ENCODE assay signal across 8 cellular contexts in the genomic region with DNA sequence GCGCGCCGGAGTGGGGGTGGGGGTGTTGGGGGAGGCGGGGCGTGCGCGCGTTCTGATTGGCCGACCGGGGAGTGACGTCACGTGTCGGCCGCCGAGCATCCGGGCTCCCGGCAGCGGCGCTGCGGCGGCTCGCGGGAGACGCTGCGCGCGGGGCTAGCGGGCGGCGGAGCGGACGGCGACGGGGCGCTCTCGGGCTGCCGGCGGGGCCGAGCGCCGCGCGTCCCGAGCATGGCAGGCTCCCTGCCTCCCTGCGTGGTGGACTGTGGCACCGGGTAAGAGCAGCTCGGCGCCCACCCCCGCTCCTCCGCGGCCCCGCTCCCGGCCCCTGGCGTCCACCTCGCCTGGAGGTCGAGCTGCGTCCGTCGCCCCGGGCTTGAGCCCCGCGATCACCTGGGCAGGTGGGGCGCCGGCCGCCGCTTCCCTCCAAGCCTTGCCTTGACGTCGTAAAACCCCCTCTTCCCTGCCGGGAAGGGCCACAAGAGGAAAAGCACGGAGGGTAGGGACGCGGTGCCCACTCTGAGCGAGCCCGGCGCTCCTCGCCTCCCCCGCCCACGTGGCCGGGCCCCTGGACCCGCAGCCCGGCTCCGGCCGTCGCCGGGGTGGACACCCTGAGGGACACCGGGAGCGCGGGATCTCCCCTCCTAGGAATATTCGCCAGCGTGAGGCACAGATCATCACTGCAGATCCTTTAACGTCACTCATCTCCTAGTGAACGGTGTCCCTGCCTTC. TPM values are rescaled to one million over a fixed set of nuclear protein-coding genes. Genes with fewer than 3 reads are reported as not detected.
DNase-seq lines count a peak whose midpoint lies in the region; ATAC-seq, FAIRE-seq and TF ChIP-seq lines count a peak whose summit lies in the region.

TSS of gene ACTR3B (plus strand) at position 98 of the 729 bp plus-strand sequence. CDS start at position 229, 131 bp downstream.

- H3K36me3 Mint-ChIP-seq in activated naive CD8-positive, alpha-beta T cell treated with anti-CD3 and anti-CD28 coated beads for 36 hours, result peaks cover 8% of the 10 kb centered on the region

- WGBS in pancreas, 2 donors, result 0% methylated on average over 60 to 92 of the region's 92 CpGs
- under 1% methylated on average over 92 of the region's 92 CpGs for WGBS in thymus

- no peaks in the 10 kb centered on the region for H3K27me3 Mint-ChIP-seq in activated naive CD8-positive, alpha-beta T cell treated with anti-CD3 and anti-CD28 coated beads for 36 hours

- no peak for TF ChIP-seq CTCF in pancreas (IDR thresholded peaks at IDR 0.05)

- peak; percentile 84 for ATAC-seq in GM21619 (IDR thresholded peaks at IDR 0.05; ENCODE audit: unreplicated experiment)
- peak; percentile 91 for ATAC-seq in SK-N-SH treated with all-trans-retinoic acid at 6 μM for 48 hours
- peak; percentile 96 for ATAC-seq in Right ventricle myocardium inferior
- ATAC-seq in pancreas, result peak; percentile 94 to 98 (median 96)

- H3K27me3 ChIP-seq in pancreas, result no peaks in the 10 kb centered on the region
- no peaks in the 10 kb centered on the region for H3K27me3 ChIP-seq in thymus (ENCODE audit: control insufficient read depth, insufficient read depth)

- H3K4me1 ChIP-seq in ES-I3 (ENCODE audit: insufficient read depth, low read length) (no peaks in the 10 kb centered on the region; the same call in 1 of the 2 replicates), pancreas (peaks cover 0 to 11% (median 0%) of the 10 kb centered on the region in 3 donors), thymus (ENCODE audit: control insufficient read depth, insufficient read depth, low read length) (peaks cover 6% of the 10 kb centered on the region)

- H3K36me3 ChIP-seq in ES-I3 (ENCODE audit: insufficient read depth, low read length) (no peaks in the 10 kb centered on the region), pancreas (no peaks in the 10 kb centered on the region), thymus (ENCODE audit: control insufficient read depth, insufficient read depth) (no peaks in the 10 kb centered on the region)

- intact Hi-C loops in Right ventricle myocardium inferior (cut with DNase I), result loop anchor here (2.0 kb wide), 1 partner anchor 83 kb away; the partner anchor contains the start of gene XRCC2
- intact Hi-C loops in pancreas (cut with DNase I), result no loop called here

- peaks cover 22% of the 10 kb centered on the region for H3K4me1 Mint-ChIP-seq in activated naive CD8-positive, alpha-beta T cell treated with anti-CD3 and anti-CD28 coated beads for 36 hours

- H3K4me3 Mint-ChIP-seq in activated naive CD8-positive, alpha-beta T cell treated with anti-CD3 and anti-CD28 coated beads for 36 hours, result peak within 1 kb of the TSS; percentile 88

- in situ Hi-C loops in KBM-7 (cut with MboI; ENCODE audit: low pct_unique_long_range_greater_than_20kb, low sequenced_read_pairs), result no loop called here

- no peaks in the 10 kb centered on the region for H3K9me3 Mint-ChIP-seq in activated naive CD8-positive, alpha-beta T cell treated with anti-CD3 and anti-CD28 coated beads for 36 hours

- H3K27ac ChIP-seq in pancreas, result peak within 1 kb of the TSS; percentile 79 to 92 (median 86)
- peak within 1 kb of the TSS; percentile 86 for H3K27ac ChIP-seq in thymus (ENCODE audit: low read depth)

- H3K4me3 ChIP-seq in pancreas (peak within 1 kb of the TSS; percentile 88 to 99 (median 96)), thymus (ENCODE audit: low read length) (peak within 1 kb of the TSS; percentile 97)

- no peaks in the 10 kb centered on the region; the same call in 1 of the 2 replicates for H3K9me3 ChIP-seq in ES-I3 (ENCODE audit: control insufficient read depth, insufficient read depth, low read length)
- no peaks in the 10 kb centered on the region for H3K9me3 ChIP-seq in pancreas
- H3K9me3 ChIP-seq in thymus (ENCODE audit: control insufficient read depth), result no peaks in the 10 kb centered on the region

- no peak for FAIRE-seq in pancreas (lab: Jason Lieb, UNC)

- DNase-seq in KBM-7 (peak; percentile 71), Right ventricle myocardium inferior (ENCODE audit: missing footprints) (peak; percentile 94), pancreas (peak; percentile 85 to 98 (median 94))
- peak; percentile 91 for DNase-seq in activated naive CD8-positive, alpha-beta T cell treated with anti-CD3 and anti-CD28 coated beads for 36 hours

- peak within 1 kb of the TSS; percentile 99 for H3K9ac ChIP-seq in ES-I3 (ENCODE audit: low read depth, low read length)

- peak within 1 kb of the TSS; percentile 88 for H3K27ac Mint-ChIP-seq in activated naive CD8-positive, alpha-beta T cell treated with anti-CD3 and anti-CD28 coated beads for 36 hours

TF ChIP-seq in SK-N-SH treated with all-trans-retinoic acid at 6 μM for 48 hours, 23 proteins besides CTCF, POLR2A, EP300 and RAD21:
- TF ChIP-seq POU6F1 (CRISPR knock-in tag; IDR thresholded peaks at IDR 0.05; ENCODE audit: borderline replicate concordance, low read depth) (0 out of 2 replicates have a peak, but pooled peaks have one; percentile 47), ZNF70 (CRISPR knock-in tag; IDR thresholded peaks at IDR 0.05) (no peak)

RNA-seq across cellular contexts. Expression of gene ACTR3B, which starts in this region (rescaled TPM):
- total RNA-seq in activated naive CD8-positive, alpha-beta T cell treated with anti-CD3 and anti-CD28 coated beads for 36 hours, result 10 to 100 TPM; 10.8 to 11.5 TPM
- total RNA-seq in Right ventricle myocardium inferior, result 8.8 TPM
- 1 to 10 TPM; 4.0 to 7.1 (median 6.1) TPM for total RNA-seq in pancreas
- polyA plus RNA-seq in pancreas, result 1 to 10 TPM; 5.1 to 7.9 TPM
- 7.8 TPM for polyA plus RNA-seq in thymus

Comparison
In these comparisons a context has a peak if more than half of its experiments do, and no peak if none do; other contexts are left out.
1. Peak in every context shown above with its lines: DNase-seq, ATAC-seq, H3K4me3 ChIP-seq and H3K27ac ChIP-seq.